ENCODE assay signal across 12 cellular contexts in the genomic region with DNA sequence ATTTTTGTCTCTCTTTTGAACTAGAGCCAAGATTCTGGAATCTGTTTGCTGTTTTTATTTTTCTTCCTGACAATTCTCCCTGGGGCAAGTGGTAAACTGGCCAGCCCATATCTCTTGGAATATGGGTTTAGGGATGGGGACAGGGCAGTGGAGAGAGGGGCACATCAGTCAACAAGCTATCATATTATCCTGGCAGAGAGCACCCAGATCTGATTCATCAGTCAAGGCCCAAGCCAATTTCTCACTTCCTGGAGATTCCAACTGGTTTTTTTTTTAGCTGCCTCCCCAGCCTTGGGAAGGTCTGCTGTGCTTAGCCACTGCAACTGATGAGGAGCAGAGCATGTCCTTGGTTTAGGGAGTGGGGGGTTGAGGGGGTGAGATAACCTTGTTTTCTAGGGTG. TPM values are rescaled to one million over a fixed set of nuclear protein-coding genes. Genes with fewer than 3 reads are reported as not detected.
A peak's percentile ranks its signal among the peaks of the same experiment; 100 is the strongest.
DNase-seq lines count a peak whose midpoint lies in the region; ATAC-seq and TF ChIP-seq lines count a peak whose summit lies in the region.
"Had no signal": no experiment of that assay in that cellular context is flagged by ENCODE, and none has a peak within 500 bp of the region (broad histone marks: within the 10 kb centered on the region; RNA-seq: fewer than 3 reads in every experiment).

No MANE protein-coding gene starts in this region.

- no peaks in the 10 kb centered on the region for H3K27me3 ChIP-seq in colonic mucosa

- H3K36me3 ChIP-seq in SK-N-MC (ENCODE audit: insufficient read depth, low read length) (no peaks in the 10 kb centered on the region), colonic mucosa (no peaks in the 10 kb centered on the region)

- no peak overlapping the region for H3K9ac ChIP-seq in SK-N-MC (ENCODE audit: insufficient read length)
- H3K9ac ChIP-seq in colonic mucosa (ENCODE audit: low read depth in 2 of 2, low read length in 2 of 2) = no peak overlapping the region

- peak overlapping the region; percentile 43; the same call in 1 of the 2 replicates for H3K27ac ChIP-seq in SK-N-MC
- no peak overlapping the region for H3K27ac ChIP-seq in colonic mucosa

- peak; percentile 16 for DNase-seq in Ammon's horn (ENCODE audit: low spot score)
- DNase-seq in SK-N-MC (ENCODE audit: low read depth, low spot score) = no peak
- DNase-seq in fibroblast of the aortic adventitia (ENCODE audit: low read depth) = peak; percentile 71
- DNase-seq in osteocyte (ENCODE audit: extremely low spot score, unreplicated experiment) = no peak
- no peak for DNase-seq in colonic mucosa
- no peak for DNase-seq in NCI-H1694 (lab: John Stamatoyannopoulos, UW)
- DNase-seq: activated CD8-positive, alpha-beta memory T cell treated with anti-CD3 and anti-CD28 coated beads, Interleukin-2, amount 50 U/mL, for 48 hours; CD4-positive, CD25-positive, alpha-beta regulatory T cell; stimulated activated naive CD8-positive, alpha-beta T cell treated with anti-CD3 and anti-CD28 coated beads, Interleukin-15, Interleukin-2, amounts not matched to agents 100 U/mL and 50 U/mL, for 24 hours; T-cell had no signal

- no peaks in the 10 kb centered on the region for H3K9me3 ChIP-seq in SK-N-MC (ENCODE audit: low read depth, low read length)
- no peaks in the 10 kb centered on the region for H3K9me3 ChIP-seq in colonic mucosa

- H3K27me3 Mint-ChIP-seq in osteocyte (ENCODE audit: unreplicated experiment) = no peaks in the 10 kb centered on the region
- H3K27me3 Mint-ChIP-seq: CD4-positive, CD25-positive, alpha-beta regulatory T cell had no signal

- H3K36me3 Mint-ChIP-seq in osteocyte (ENCODE audit: unreplicated experiment) = no peaks in the 10 kb centered on the region
- H3K36me3 Mint-ChIP-seq: CD4-positive, CD25-positive, alpha-beta regulatory T cell; T-cell had no signal

- peaks cover 24% of the 10 kb centered on the region for H3K4me1 Mint-ChIP-seq in osteocyte (ENCODE audit: unreplicated experiment)
- H3K4me1 Mint-ChIP-seq: CD4-positive, CD25-positive, alpha-beta regulatory T cell; T-cell had no signal

- intact Hi-C loops in colonic mucosa (cut with DNase I) = no loop called here

- H3K4me3 ChIP-seq in SK-N-MC (0 out of 2 replicates have a peak overlapping the region, but pooled peaks have one; percentile 20), fibroblast of the aortic adventitia (ENCODE audit: low read depth, low read length) (no peak overlapping the region), colonic mucosa (no peak overlapping the region)

- ATAC-seq in GM19395 (IDR thresholded peaks at IDR 0.05; ENCODE audit: unreplicated experiment) (no peak), HG02610 (IDR thresholded peaks at IDR 0.05; ENCODE audit: unreplicated experiment) (no peak)
- ATAC-seq: stimulated activated naive CD8-positive, alpha-beta T cell treated with anti-CD3 and anti-CD28 coated beads, Interleukin-15, Interleukin-2, amounts not matched to agents 100 U/mL and 50 U/mL, for 24 hours had no signal

- TF ChIP-seq CTCF in fibroblast of the aortic adventitia (IDR thresholded peaks at IDR 0.05; ENCODE audit: insufficient read depth, low read length) (no peak), osteocyte (IDR thresholded peaks at IDR 0.05) (no peak), colonic mucosa (IDR thresholded peaks at IDR 0.05) (no peak)

- peak overlapping the region; percentile 68 for H3K27ac Mint-ChIP-seq in osteocyte (ENCODE audit: unreplicated experiment)
- H3K27ac Mint-ChIP-seq: CD4-positive, CD25-positive, alpha-beta regulatory T cell; T-cell had no signal

- H3K4me3 Mint-ChIP-seq in osteocyte (ENCODE audit: unreplicated experiment) = no peak overlapping the region
- H3K4me3 Mint-ChIP-seq: CD4-positive, CD25-positive, alpha-beta regulatory T cell; T-cell had no signal

- no peaks in the 10 kb centered on the region for H3K4me1 ChIP-seq in colonic mucosa

- no peaks in the 10 kb centered on the region for H3K9me3 Mint-ChIP-seq in osteocyte (ENCODE audit: unreplicated experiment)

RNA-seq across cellular contexts. Expression of a gene that starts 52.3 kb away (rescaled TPM):
- total RNA-seq in fibroblast of the aortic adventitia (ENCODE audit: low replicate concordance) = 11.9 and 221 TPM in 2 replicates
- 18.1 and 22.8 TPM in 2 replicates for total RNA-seq in osteocyte
- total RNA-seq in colonic mucosa = 1 to 10 TPM; 1.9 to 2.9 TPM
- total RNA-seq: CD4-positive, CD25-positive, alpha-beta regulatory T cell had no signal

Comparison
In these comparisons a context has a peak if more than half of its experiments do, and no peak if none do; other contexts are left out.
1. DNase-seq: peak in Ammon's horn (single experiment) and fibroblast of the aortic adventitia (single experiment); none in SK-N-MC (single experiment), osteocyte (single experiment), colonic mucosa (single experiment) and NCI-H1694 (single experiment).